ENCODE assay signal across 16 cellular contexts in genomic region chr12:105803292-105803691, GRCh38.
A peak's percentile ranks its signal among the peaks of the same experiment; 100 is the strongest.
DNase-seq lines count a peak whose midpoint lies in the region; ATAC-seq lines count a peak whose summit lies in the region.
"Had no signal": no experiment of that assay in that cellular context is flagged by ENCODE, and none has a peak within 500 bp of the region (broad histone marks: within the 10 kb centered on the region; RNA-seq: fewer than 3 reads in every experiment).

No MANE protein-coding gene starts in this region.

- DNase-seq in DMS153 treated with DMSO at 0.1 percent for 48 hours (lab: John Stamatoyannopoulos, UW; ENCODE audit: unreplicated experiment) (peak; percentile 21), H4 (ENCODE audit: low spot score) (peak; percentile 46), amniotic epithelial cell (ENCODE audit: low read depth) (peak; percentile 81), iris pigment epithelial cell (ENCODE audit: low read depth) (peak; percentile 44), NCI-H1048 (lab: John Stamatoyannopoulos, UW) (no peak)
- DNase-seq: Calu3; CD4-positive, CD25-positive, alpha-beta regulatory T cell; EL; HCEC 1CT; MV-4-11; NCI-H1436 treated with DMSO at 0.1 percent for 48 hours; NCI-H69; SHP77 treated with DMSO at 0.1 percent for 48 hours had no signal

- ATAC-seq in HG03439 (IDR thresholded peaks at IDR 0.05; ENCODE audit: unreplicated experiment), result no peak
- ATAC-seq in HG03442 (IDR thresholded peaks at IDR 0.05; ENCODE audit: unreplicated experiment), result no peak
- no peak for ATAC-seq in GM21367 (IDR thresholded peaks at IDR 0.05; ENCODE audit: unreplicated experiment)
